Comparison of ENCODE assay signal across 8 cellular contexts in genomic region chr10:97037365-97038361, GRCh38.
DNase-seq lines count a peak whose midpoint lies in the region; ATAC-seq and FAIRE-seq lines count a peak whose summit lies in the region.

No MANE protein-coding gene starts in this region.

- no peak overlapping the region for H3K23ac ChIP-seq in mesenchymal stem cell (ENCODE audit: low read length in 2 of 2)

- DNase-seq in NCI-H526 (lab: John Stamatoyannopoulos, UW), result peak; percentile 63 to 86
- peak; percentile 78 to 86 for DNase-seq in activated CD4-positive, alpha-beta T cell treated with anti-CD3 and anti-CD28 coated beads, Interleukin-2, amount 50 U/mL, for 48 hours
- peak; percentile 44 for DNase-seq in effector CD8-positive, alpha-beta T cell (lab: John Stamatoyannopoulos, UW)
- peak; percentile 77 for DNase-seq in mesenchymal stem cell
- peak; percentile 26 for DNase-seq in stimulated activated CD8-positive, alpha-beta memory T cell treated with anti-CD3 and anti-CD28 coated beads, Interleukin-12 subunit alpha, Interleukin-12 subunit beta, amount 100 ng/mL, for 24 hours (ENCODE audit: extremely low read depth)

- no peak overlapping the region for H4K91ac ChIP-seq in mesenchymal stem cell (ENCODE audit: low read length)

- H3K4me2 ChIP-seq in mesenchymal stem cell (ENCODE audit: low read length, poor library complexity, severe bottlenecking), result peak overlapping the region; percentile 48

- H4K8ac ChIP-seq in mesenchymal stem cell (ENCODE audit: low read length), result peak overlapping the region; percentile 6

- H3K4me1 ChIP-seq in mesenchymal stem cell (ENCODE audit: control insufficient read depth, insufficient read depth, low read depth, low read length), result peaks cover 9% of the 10 kb centered on the region

- no peak overlapping the region for H2BK5ac ChIP-seq in mesenchymal stem cell (ENCODE audit: low read depth, low read length, poor library complexity, severe bottlenecking)

- no peak overlapping the region for H3K18ac ChIP-seq in mesenchymal stem cell (ENCODE audit: low read depth in 1 of 2, low read length in 2 of 2)

- peak; percentile 75 for FAIRE-seq in A204.1 (lab: Jason Lieb, UNC)

- WGBS in mesenchymal stem cell, result 44% methylated on average over 29 of the region's 30 CpGs

- H2AFZ ChIP-seq in mesenchymal stem cell (ENCODE audit: low read depth, low read length), result no peak overlapping the region

- H3K27ac ChIP-seq in mesenchymal stem cell (ENCODE audit: low read length, poor library complexity, severe bottlenecking), result no peak overlapping the region

- no peaks in the 10 kb centered on the region for H3K79me1 ChIP-seq in mesenchymal stem cell (replicated peaks; ENCODE audit: low read length, poor library complexity, severe bottlenecking)

- peak overlapping the region in 1 of 2 experiments; percentile 71 for H3K4me3 ChIP-seq in mesenchymal stem cell (ENCODE audit: insufficient read depth in 1 of 2, low read depth in 1 of 2, low read length in 2 of 2)

- H2AK5ac ChIP-seq in mesenchymal stem cell (ENCODE audit: low read length, severe bottlenecking), result no peak overlapping the region

- peaks cover 28 to 30% of the 10 kb centered on the region in 2 experiments for H3K27me3 ChIP-seq in mesenchymal stem cell (ENCODE audit: control insufficient read depth in 1 of 2, insufficient read depth in 1 of 2, low read length in 2 of 2)

- no peak overlapping the region for H2BK12ac ChIP-seq in mesenchymal stem cell (ENCODE audit: low read length in 2 of 2)

- H3K36me3 ChIP-seq in mesenchymal stem cell (ENCODE audit: control insufficient read depth in 1 of 2, insufficient read depth in 2 of 2, low read depth in 1 of 2, low read length in 2 of 2), result no peaks in the 10 kb centered on the region

- no peaks in the 10 kb centered on the region for H3K9me3 ChIP-seq in mesenchymal stem cell (ENCODE audit: control insufficient read depth, low read length)

- H3K14ac ChIP-seq in mesenchymal stem cell (ENCODE audit: low read length in 2 of 2), result no peak overlapping the region

- peak overlapping the region; percentile 30 for H3K9ac ChIP-seq in mesenchymal stem cell (ENCODE audit: low read length)

- no peak overlapping the region for H3K4ac ChIP-seq in mesenchymal stem cell (ENCODE audit: low read depth in 1 of 2, low read length in 2 of 2)

- H2BK120ac ChIP-seq in mesenchymal stem cell (ENCODE audit: low read depth, low read length), result no peak overlapping the region

- H2BK15ac ChIP-seq in mesenchymal stem cell (ENCODE audit: low read depth, poor library complexity, severe bottlenecking), result no peak overlapping the region

- ATAC-seq in GM18867 (IDR thresholded peaks at IDR 0.05; ENCODE audit: unreplicated experiment) (peak; percentile 59), HG03460 (IDR thresholded peaks at IDR 0.05; ENCODE audit: unreplicated experiment) (peak; percentile 59)

Comparison
In these comparisons a context has a peak if more than half of its experiments do, and no peak if none do; other contexts are left out.
1. DNase-seq: peak in every context shown above with its lines; median percentile 82 in activated CD4-positive, alpha-beta T cell treated with anti-CD3 and anti-CD28 coated beads, Interleukin-2, amount 50 U/mL, for 48 hours; 77 in mesenchymal stem cell; 74 in NCI-H526; 44 in effector CD8-positive, alpha-beta T cell; 26 in stimulated activated CD8-positive, alpha-beta memory T cell treated with anti-CD3 and anti-CD28 coated beads, Interleukin-12 subunit alpha, Interleukin-12 subunit beta, amount 100 ng/mL, for 24 hours.